Comparison of ENCODE assay signal across 1 cellular context in genomic region chr19:42244452-42245220, GRCh38.
TF ChIP-seq lines count a peak whose summit lies in the region.

No MANE protein-coding gene starts in this region.

TF ChIP-seq in HEK293, 187 proteins besides CTCF, POLR2A, EP300 and RAD21 (continued from another document and continues in another):
- TF ChIP-seq TSHZ1 (tag by site-specific recombination; IDR thresholded peaks at IDR 0.05; ENCODE audit: borderline replicate concordance) = no peak
- TF ChIP-seq ZNF555 (tag by site-specific recombination; conservative IDR thresholded peaks at IDR 0.05) = no peak
- no peak for TF ChIP-seq ZNF704 (tag by site-specific recombination; IDR thresholded peaks at IDR 0.05)
- no peak for TF ChIP-seq ZNF26 (tag by site-specific recombination; IDR thresholded peaks at IDR 0.05)
- no peak for TF ChIP-seq ZNF473 (tag by site-specific recombination; IDR thresholded peaks at IDR 0.05)
- TF ChIP-seq ZNF112 (tag by site-specific recombination; IDR thresholded peaks at IDR 0.05) = no peak
- peak; percentile 76 for TF ChIP-seq KLF10 (tag by site-specific recombination; IDR thresholded peaks at IDR 0.05)
- no peak for TF ChIP-seq ATF2 (tag by site-specific recombination; IDR thresholded peaks at IDR 0.05; ENCODE audit: low read depth)
- TF ChIP-seq ZNF670 (tag by site-specific recombination; IDR thresholded peaks at IDR 0.05; ENCODE audit: low read depth) = no peak
- TF ChIP-seq ZNF600 (tag by site-specific recombination; IDR thresholded peaks at IDR 0.05) = peak; percentile 72
- TF ChIP-seq, protein P1, sequence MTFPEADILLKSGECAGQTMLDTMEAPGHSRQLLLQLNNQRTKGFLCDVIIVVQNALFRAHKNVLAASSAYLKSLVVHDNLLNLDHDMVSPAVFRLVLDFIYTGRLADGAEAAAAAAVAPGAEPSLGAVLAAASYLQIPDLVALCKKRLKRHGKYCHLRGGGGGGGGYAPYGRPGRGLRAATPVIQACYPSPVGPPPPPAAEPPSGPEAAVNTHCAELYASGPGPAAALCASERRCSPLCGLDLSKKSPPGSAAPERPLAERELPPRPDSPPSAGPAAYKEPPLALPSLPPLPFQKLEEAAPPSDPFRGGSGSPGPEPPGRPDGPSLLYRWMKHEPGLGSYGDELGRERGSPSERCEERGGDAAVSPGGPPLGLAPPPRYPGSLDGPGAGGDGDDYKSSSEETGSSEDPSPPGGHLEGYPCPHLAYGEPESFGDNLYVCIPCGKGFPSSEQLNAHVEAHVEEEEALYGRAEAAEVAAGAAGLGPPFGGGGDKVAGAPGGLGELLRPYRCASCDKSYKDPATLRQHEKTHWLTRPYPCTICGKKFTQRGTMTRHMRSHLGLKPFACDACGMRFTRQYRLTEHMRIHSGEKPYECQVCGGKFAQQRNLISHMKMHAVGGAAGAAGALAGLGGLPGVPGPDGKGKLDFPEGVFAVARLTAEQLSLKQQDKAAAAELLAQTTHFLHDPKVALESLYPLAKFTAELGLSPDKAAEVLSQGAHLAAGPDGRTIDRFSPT (tag by site-specific recombination; IDR thresholded peaks at IDR 0.05) = no peak
- no peak for TF ChIP-seq ZNF791 (tag by site-specific recombination; IDR thresholded peaks at IDR 0.05)
- peak; percentile 60 for TF ChIP-seq ZNF692 (tag by site-specific recombination; IDR thresholded peaks at IDR 0.05)
- TF ChIP-seq ZBTB26 (tag by site-specific recombination; optimal IDR thresholded peaks at IDR 0.05) = peak; percentile 59
- TF ChIP-seq ZNF768 (tag by site-specific recombination; IDR thresholded peaks at IDR 0.05) = no peak
- TF ChIP-seq ZNF76 (tag by site-specific recombination; IDR thresholded peaks at IDR 0.05; ENCODE audit: borderline replicate concordance, low read depth) = peak; percentile 99
- TF ChIP-seq, protein P2, sequence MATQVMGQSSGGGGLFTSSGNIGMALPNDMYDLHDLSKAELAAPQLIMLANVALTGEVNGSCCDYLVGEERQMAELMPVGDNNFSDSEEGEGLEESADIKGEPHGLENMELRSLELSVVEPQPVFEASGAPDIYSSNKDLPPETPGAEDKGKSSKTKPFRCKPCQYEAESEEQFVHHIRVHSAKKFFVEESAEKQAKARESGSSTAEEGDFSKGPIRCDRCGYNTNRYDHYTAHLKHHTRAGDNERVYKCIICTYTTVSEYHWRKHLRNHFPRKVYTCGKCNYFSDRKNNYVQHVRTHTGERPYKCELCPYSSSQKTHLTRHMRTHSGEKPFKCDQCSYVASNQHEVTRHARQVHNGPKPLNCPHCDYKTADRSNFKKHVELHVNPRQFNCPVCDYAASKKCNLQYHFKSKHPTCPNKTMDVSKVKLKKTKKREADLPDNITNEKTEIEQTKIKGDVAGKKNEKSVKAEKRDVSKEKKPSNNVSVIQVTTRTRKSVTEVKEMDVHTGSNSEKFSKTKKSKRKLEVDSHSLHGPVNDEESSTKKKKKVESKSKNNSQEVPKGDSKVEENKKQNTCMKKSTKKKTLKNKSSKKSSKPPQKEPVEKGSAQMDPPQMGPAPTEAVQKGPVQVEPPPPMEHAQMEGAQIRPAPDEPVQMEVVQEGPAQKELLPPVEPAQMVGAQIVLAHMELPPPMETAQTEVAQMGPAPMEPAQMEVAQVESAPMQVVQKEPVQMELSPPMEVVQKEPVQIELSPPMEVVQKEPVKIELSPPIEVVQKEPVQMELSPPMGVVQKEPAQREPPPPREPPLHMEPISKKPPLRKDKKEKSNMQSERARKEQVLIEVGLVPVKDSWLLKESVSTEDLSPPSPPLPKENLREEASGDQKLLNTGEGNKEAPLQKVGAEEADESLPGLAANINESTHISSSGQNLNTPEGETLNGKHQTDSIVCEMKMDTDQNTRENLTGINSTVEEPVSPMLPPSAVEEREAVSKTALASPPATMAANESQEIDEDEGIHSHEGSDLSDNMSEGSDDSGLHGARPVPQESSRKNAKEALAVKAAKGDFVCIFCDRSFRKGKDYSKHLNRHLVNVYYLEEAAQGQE (tag by site-specific recombination; IDR thresholded peaks at IDR 0.05) = no peak
- peak; percentile 92 for TF ChIP-seq GLIS2 (tag by site-specific recombination; IDR thresholded peaks at IDR 0.05)
- TF ChIP-seq ZNF549 (tag by site-specific recombination; IDR thresholded peaks at IDR 0.05) = no peak
- no peak for TF ChIP-seq ZNF311 (tag by site-specific recombination; IDR thresholded peaks at IDR 0.05; ENCODE audit: borderline replicate concordance)
- TF ChIP-seq EGR2 (tag by site-specific recombination; IDR thresholded peaks at IDR 0.05; ENCODE audit: low read depth) = peak; percentile 10; the same call in 1 of the 2 replicates
- TF ChIP-seq ZNF776 (tag by site-specific recombination; IDR thresholded peaks at IDR 0.05; ENCODE audit: borderline replicate concordance) = no peak
- no peak for TF ChIP-seq ZNF677 (tag by site-specific recombination; IDR thresholded peaks at IDR 0.05)
- TF ChIP-seq ZNF626 (tag by site-specific recombination; IDR thresholded peaks at IDR 0.05) = no peak
- no peak for TF ChIP-seq PRDM2 (tag by site-specific recombination; IDR thresholded peaks at IDR 0.05; ENCODE audit: borderline replicate concordance)
- no peak for TF ChIP-seq ZNF211 (tag by site-specific recombination; IDR thresholded peaks at IDR 0.05; ENCODE audit: low read depth)
- peak; percentile 69 for TF ChIP-seq ZNF341 (tag by site-specific recombination; IDR thresholded peaks at IDR 0.05; ENCODE audit: low read depth)
- 0 out of 2 replicates have a peak, but pooled peaks have one; percentile 51 for TF ChIP-seq ZNF639 (tag by site-specific recombination; IDR thresholded peaks at IDR 0.05)
- no peak for TF ChIP-seq ZNF214 (tag by site-specific recombination; IDR thresholded peaks at IDR 0.05; ENCODE audit: borderline replicate concordance)
